9 cellular contexts compared by ENCODE assay signal in the genomic region with DNA sequence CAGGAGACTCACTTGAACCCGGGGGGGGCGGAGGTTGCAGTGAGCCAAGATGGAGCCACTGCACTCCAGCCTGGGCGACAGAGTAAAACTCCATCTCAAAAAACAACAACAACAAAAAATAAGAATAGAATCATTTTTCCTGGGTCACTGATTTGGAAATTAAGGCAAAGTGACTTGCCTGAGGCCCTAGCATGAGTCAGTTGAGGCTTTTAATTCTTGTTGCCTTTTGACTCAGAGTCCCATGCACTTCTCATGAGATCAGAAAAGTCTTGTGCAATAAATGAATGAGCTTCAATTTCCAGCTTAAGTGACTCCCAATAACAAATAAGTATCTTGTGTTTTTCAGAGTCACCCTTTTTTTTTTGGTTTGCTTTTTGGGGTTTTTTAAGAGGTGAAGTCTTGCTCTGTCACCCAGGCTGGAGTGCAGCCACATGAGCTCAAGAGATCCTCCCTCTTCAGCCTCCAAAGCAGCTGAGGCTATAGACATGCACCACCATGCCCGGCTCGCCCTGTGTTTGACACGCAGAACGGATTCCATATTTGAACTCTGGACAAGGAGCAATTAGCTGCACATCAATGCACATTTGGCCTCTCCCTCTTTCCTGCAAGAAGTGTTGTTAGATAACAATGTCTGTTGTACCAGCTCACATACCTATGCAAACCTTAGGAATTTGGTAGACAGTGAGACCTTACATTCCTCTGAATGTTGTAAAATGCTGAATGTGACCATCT. TPM values are rescaled to one million over a fixed set of nuclear protein-coding genes. Genes with fewer than 3 reads are reported as not detected.
DNase-seq lines count a peak whose midpoint lies in the region; ATAC-seq and TF ChIP-seq lines count a peak whose summit lies in the region.
"Had no signal": no experiment of that assay in that cellular context is flagged by ENCODE, and none has a peak within 500 bp of the region (broad histone marks: within the 10 kb centered on the region; RNA-seq: fewer than 3 reads in every experiment).

No MANE protein-coding gene starts in this region.

- no peak overlapping the region for H3K4me3 ChIP-seq in IMR-90 (ENCODE audit: insufficient read depth, low read depth, low read length)

- H3K4me3 Mint-ChIP-seq in chondrocyte (ENCODE audit: unreplicated experiment) (no peak overlapping the region), neural crest cell (peak overlapping the region; percentile 61)
- H3K4me3 Mint-ChIP-seq: natural killer cell treated with Interleukin-12 subunit alpha and Interleukin-12 subunit beta and Interleukin-15 and Interleukin-18, amount 100 ng/mL, for 72 hours had no signal

- peak; percentile 92 for DNase-seq in CD1c-positive myeloid dendritic cell (ENCODE audit: extremely low spot score)
- peak; percentile 96 for DNase-seq in IMR-90
- DNase-seq in chondrocyte (ENCODE audit: low spot score): no peak
- DNase-seq in neural crest cell (ENCODE audit: low read depth, low spot score): no peak
- no peak for DNase-seq in SHP77 (lab: John Stamatoyannopoulos, UW)
- no peak for DNase-seq in iPS-NIHi7 (ENCODE audit: extremely low spot score)
- no peak for DNase-seq in NCI-H1092 treated with DMSO at 0.1 percent for 48 hours (lab: John Stamatoyannopoulos, UW)

- peaks cover 4 to 22% of the 10 kb centered on the region in 2 experiments; a peak in 3 of 4 replicates for H3K79me1 ChIP-seq in IMR-90 (ENCODE audit: low read depth in 1 of 2, low read length in 2 of 2)

- no TSS peak for BruUV-seq in IMR-90 (replicated peaks; lab: Mats Ljungman, UMichigan)

- H3K27me3 ChIP-seq in IMR-90 (ENCODE audit: control insufficient read depth, insufficient read depth, low read length): no peaks in the 10 kb centered on the region

- H3K9ac ChIP-seq in IMR-90 (ENCODE audit: low read depth, low read length): no peak overlapping the region

- H2AK5ac ChIP-seq in IMR-90 (ENCODE audit: low read depth, low read length): peak overlapping the region; percentile 87; the same call in 1 of the 2 replicates

- dilution Hi-C loops in IMR-90 (cut with HindIII; ENCODE audit: low sequenced_read_pairs, unreplicated experiment): no loop called here

- peak overlapping the region; percentile 64 for H3K18ac ChIP-seq in IMR-90 (ENCODE audit: low read depth, low read length)

- H4K91ac ChIP-seq in IMR-90 (ENCODE audit: insufficient read depth, low read depth, low read length): peak overlapping the region; percentile 34; the same call in 1 of the 2 replicates

- H4K8ac ChIP-seq in IMR-90 (ENCODE audit: low read depth in 2 of 2, low read length in 2 of 2): peak overlapping the region in 1 of 2 experiments; percentile 70; a peak in 2 of 4 replicates

- POLR2A ChIA-PET in IMR-90 (lab: Charles Lee; ENCODE audit: unreplicated experiment): interaction anchor here (0.6 kb wide), 1 partner anchor 79 kb away, joined by 4 read pairs; no protein-coding TSS in a partner anchor

- peak overlapping the region; percentile 83 for H2BK20ac ChIP-seq in IMR-90 (ENCODE audit: low read depth, low read length)

- peak overlapping the region; percentile 83 for H3K27ac ChIP-seq in IMR-90 (ENCODE audit: insufficient read depth, low read length)

- peaks cover 13% of the 10 kb centered on the region for H3K9me1 ChIP-seq in IMR-90 (ENCODE audit: insufficient read depth, low read length)

- H4K20me1 ChIP-seq in IMR-90 (ENCODE audit: insufficient read depth, low read length): peaks cover 7% of the 10 kb centered on the region

- CTCF ChIA-PET in IMR-90 (lab: Yijun Ruan, JAX): interaction anchor here (0.7 to 0.9 kb wide), 2 partner anchors 26 to 29 kb away, joined by 3 to 4 read pairs; no protein-coding TSS in a partner anchor

- H4K5ac ChIP-seq in IMR-90 (ENCODE audit: low read depth, low read length): peak overlapping the region; percentile 65

- peak overlapping the region; percentile 86 for H3K4ac ChIP-seq in IMR-90 (ENCODE audit: low read depth, low read length)

- H3K27me3 Mint-ChIP-seq in chondrocyte (ENCODE audit: low read depth) (no peaks in the 10 kb centered on the region), neural crest cell (ENCODE audit: low read depth) (no peaks in the 10 kb centered on the region)

- H3K36me3 Mint-ChIP-seq in chondrocyte (ENCODE audit: low read depth) (no peaks in the 10 kb centered on the region), neural crest cell (ENCODE audit: low read depth) (no peaks in the 10 kb centered on the region)
- H3K36me3 Mint-ChIP-seq: natural killer cell treated with Interleukin-12 subunit alpha and Interleukin-12 subunit beta and Interleukin-15 and Interleukin-18, amount 100 ng/mL, for 72 hours had no signal

- no peaks in the 10 kb centered on the region for H3K36me3 ChIP-seq in IMR-90 (ENCODE audit: control insufficient read depth, insufficient read depth, low read length)

- peak overlapping the region; percentile 73; the same call in 2 of the 3 replicates for H2BK15ac ChIP-seq in IMR-90 (ENCODE audit: low read depth, low read length)

- TF ChIP-seq CTCF in IMR-90 (conservative IDR thresholded peaks at IDR 0.05; ENCODE audit: low read depth, low read length) (no peak), chondrocyte (IDR thresholded peaks at IDR 0.05) (no peak), neural crest cell (conservative IDR thresholded peaks at IDR 0.05) (no peak)

- H3K27ac Mint-ChIP-seq in chondrocyte (ENCODE audit: unreplicated experiment) (peak overlapping the region; percentile 80), neural crest cell (ENCODE audit: unreplicated experiment) (no peak overlapping the region)

- no peak for TF ChIP-seq POLR2A in IMR-90 (IDR thresholded peaks at IDR 0.05; ENCODE audit: low read depth, low read length)

- H3K4me2 ChIP-seq in IMR-90 (ENCODE audit: low read depth, low read length): peak overlapping the region; percentile 58; the same call in 1 of the 2 replicates

- H3K9me3 ChIP-seq in IMR-90 (ENCODE audit: control insufficient read depth, insufficient read depth, low read length): no peaks in the 10 kb centered on the region

- no peak overlapping the region for H3K56ac ChIP-seq in IMR-90 (ENCODE audit: extremely low read depth, insufficient read depth, low read length)

- intact Hi-C loops in IMR-90 (cut with micrococcal nuclease): loop anchor here (5.0 kb wide), 1 partner anchor 63 kb away; a partner anchor contains a TSS

- H3K9me3 Mint-ChIP-seq in chondrocyte (ENCODE audit: low read depth) (no peaks in the 10 kb centered on the region), neural crest cell (no peaks in the 10 kb centered on the region)
- H3K9me3 Mint-ChIP-seq: natural killer cell treated with Interleukin-12 subunit alpha and Interleukin-12 subunit beta and Interleukin-15 and Interleukin-18, amount 100 ng/mL, for 72 hours had no signal

- in situ Hi-C loops in IMR-90 (cut with MboI; ENCODE audit: low sequenced_read_pairs): no loop called here

- H2AFZ ChIP-seq in IMR-90 (replicated peaks; ENCODE audit: low read length, poor library complexity): peak overlapping the region; percentile 26

- peak overlapping the region; percentile 78; the same call in 1 of the 2 replicates for H3K23ac ChIP-seq in IMR-90 (ENCODE audit: low read depth, low read length)

- no peak for TF ChIP-seq RAD21 in IMR-90 (IDR thresholded peaks at IDR 0.05; ENCODE audit: low read length)

- H2BK120ac ChIP-seq in IMR-90 (ENCODE audit: low read depth, low read length): peak overlapping the region; percentile 75

- ATAC-seq in IMR-90 (ENCODE audit: low read depth): peak; percentile 51
- no peak for ATAC-seq in GM18511 (IDR thresholded peaks at IDR 0.05; ENCODE audit: unreplicated experiment)

- peak overlapping the region; percentile 12 for H2AK9ac ChIP-seq in IMR-90 (replicated peaks; ENCODE audit: low read depth, low read length, poor library complexity)

- no CpG with 5 or more reads among the region's 7 CpGs for WGBS in IMR-90 (ENCODE audit: extremely low coverage in 2 of 2, insufficient read length in 1 of 2), 2 experiments

- H2BK5ac ChIP-seq in IMR-90 (ENCODE audit: low read depth, low read length, poor library complexity, severe bottlenecking): peak overlapping the region; percentile 91

- peaks cover 33% of the 10 kb centered on the region for H3K4me1 Mint-ChIP-seq in chondrocyte (ENCODE audit: low read depth)
- peaks cover 15% of the 10 kb centered on the region for H3K4me1 Mint-ChIP-seq in neural crest cell

- H3K14ac ChIP-seq in IMR-90 (replicated peaks; ENCODE audit: low read depth, low read length): peak overlapping the region; percentile 63; the same call in 1 of the 2 replicates

- H3K4me1 ChIP-seq in IMR-90 (ENCODE audit: control insufficient read depth, insufficient read depth, low read length): peaks cover 15% of the 10 kb centered on the region

TF ChIP-seq in IMR-90, 13 proteins besides CTCF, POLR2A, EP300 and RAD21 (continues in another document):
- TF ChIP-seq, protein P1, sequence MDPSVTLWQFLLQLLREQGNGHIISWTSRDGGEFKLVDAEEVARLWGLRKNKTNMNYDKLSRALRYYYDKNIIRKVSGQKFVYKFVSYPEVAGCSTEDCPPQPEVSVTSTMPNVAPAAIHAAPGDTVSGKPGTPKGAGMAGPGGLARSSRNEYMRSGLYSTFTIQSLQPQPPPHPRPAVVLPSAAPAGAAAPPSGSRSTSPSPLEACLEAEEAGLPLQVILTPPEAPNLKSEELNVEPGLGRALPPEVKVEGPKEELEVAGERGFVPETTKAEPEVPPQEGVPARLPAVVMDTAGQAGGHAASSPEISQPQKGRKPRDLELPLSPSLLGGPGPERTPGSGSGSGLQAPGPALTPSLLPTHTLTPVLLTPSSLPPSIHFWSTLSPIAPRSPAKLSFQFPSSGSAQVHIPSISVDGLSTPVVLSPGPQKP (IDR thresholded peaks at IDR 0.05; ENCODE audit: borderline replicate concordance, low read depth, low read length): no peak
- TF ChIP-seq CHD1 (IDR thresholded peaks at IDR 0.05; ENCODE audit: low read depth, low read length): no peak
- TF ChIP-seq BHLHE40 (IDR thresholded peaks at IDR 0.05; ENCODE audit: low read depth, low read length): peak; percentile 39; the same call in 1 of the 2 replicates
- TF ChIP-seq RCOR1 (IDR thresholded peaks at IDR 0.05; ENCODE audit: insufficient replicate concordance, low read length): no peak
- TF ChIP-seq CEBPB (IDR thresholded peaks at IDR 0.05; ENCODE audit: low read depth, low read length): peak; percentile 99
- TF ChIP-seq FOS (IDR thresholded peaks at IDR 0.05; ENCODE audit: low read depth, low read length): peak; percentile 89

RNA-seq across cellular contexts. Expression of a gene that starts 3.3 kb away (rescaled TPM):
- total RNA-seq in IMR-90 (2012; rRNA removed) (23.1 and 24.7 TPM in 2 replicates), chondrocyte (63.6 to 68.3 TPM (median 66.0 TPM) in 3 replicates), neural crest cell (61.2 and 64.5 TPM in 2 replicates)
- polyA plus RNA-seq in IMR-90 (2012; rRNA removed): 48.0 and 51.2 TPM in 2 replicates
- polyA plus RNA-seq in IMR-90 (2012; cell fraction: cytosol; rRNA removed): 36.8 and 54.1 TPM in 2 replicates
- 90.9 and 180 TPM in 2 replicates for polyA plus RNA-seq in IMR-90 (2012; cell fraction: nucleus; rRNA removed; ENCODE audit: low replicate concordance)

RNA-seq across cellular contexts. Expression of a gene that starts 55.3 kb away (rescaled TPM):
- total RNA-seq in IMR-90 (2012; rRNA removed): under 0.01 TPM in 1 of 2 replicates, not detected in the other
- polyA plus RNA-seq in IMR-90 (2012; rRNA removed): 0.72 and 1.1 TPM in 2 replicates
- polyA plus RNA-seq in IMR-90 (2012; cell fraction: cytosol; rRNA removed): 0.08 and 0.45 TPM in 2 replicates
- polyA plus RNA-seq in IMR-90 (2012; cell fraction: nucleus; rRNA removed; ENCODE audit: low replicate concordance): 5.3 and 9.5 TPM in 2 replicates
- 0.90 to 1.9 TPM (median 1.3 TPM) in 3 replicates for total RNA-seq in chondrocyte
- total RNA-seq in neural crest cell: 2.9 and 3.3 TPM in 2 replicates

Comparison
In these comparisons a context has a peak if more than half of its experiments do, and no peak if none do; other contexts are left out.
1. DNase-seq: peak in CD1c-positive myeloid dendritic cell (single experiment) and IMR-90 (single experiment); none in chondrocyte (single experiment), neural crest cell (single experiment), SHP77 (0 of 2), iPS-NIHi7 (single experiment) and NCI-H1092 treated with DMSO at 0.1 percent for 48 hours (single experiment).